In genomic region chr2:166417669-166418068, GRCh38 we compare ENCODE assay signal across 8 cellular contexts. TPM values are rescaled to one million over a fixed set of nuclear protein-coding genes. Genes with fewer than 3 reads are reported as not detected.
DNase-seq lines count a peak whose midpoint lies in the region; ATAC-seq, FAIRE-seq and TF ChIP-seq lines count a peak whose summit lies in the region.

No MANE protein-coding gene starts in this region.

- in situ Hi-C loops in SK-MEL-5 (cut with HindIII; ENCODE audit: low pct_unique_long_range_greater_than_20kb, low sequenced_read_pairs), result no loop called here

- peak; percentile 59 for ATAC-seq in HG03159 (IDR thresholded peaks at IDR 0.05; ENCODE audit: unreplicated experiment)
- no peak for ATAC-seq in GM19324 (IDR thresholded peaks at IDR 0.05; ENCODE audit: low FRiP score, unreplicated experiment)

- no peak for TF ChIP-seq POLR2A in GM12891 (IDR thresholded peaks at IDR 0.05; ENCODE audit: low read depth, low read length)

- DNase-seq in EH (ENCODE audit: low read depth) (peak; percentile 58), SK-MEL-5 (ENCODE audit: low read depth, low spot score) (peak; percentile 68), NCI-H1930 (lab: John Stamatoyannopoulos, UW) (no peak), GM12891 (ENCODE audit: insufficient read length, low spot score) (no peak)
- no peak for DNase-seq in stimulated activated CD4-positive, alpha-beta T cell treated with anti-CD3 and anti-CD28 coated beads, Interleukin-12 subunit alpha, Interleukin-12 subunit beta, amount 100 ng/mL, for 4 hours

- peak; percentile 43 for FAIRE-seq in islet of Langerhans (lab: Jason Lieb, UNC)
- no peak for FAIRE-seq in GM12891 (lab: Jason Lieb, UNC)

TF ChIP-seq in GM12891, 5 proteins besides CTCF, POLR2A, EP300 and RAD21:
- TF ChIP-seq PAX5 (IDR thresholded peaks at IDR 0.05; ENCODE audit: insufficient read depth, low read length, severe bottlenecking) (no peak), TAF1 (IDR thresholded peaks at IDR 0.05; ENCODE audit: low read depth, low read length) (no peak), POLR2AphosphoS5 (IDR thresholded peaks at IDR 0.05; ENCODE audit: low read depth, low read length) (no peak), POU2F2 (IDR thresholded peaks at IDR 0.05; ENCODE audit: low read depth, low read length) (no peak)

RNA-seq across cellular contexts. Expression of gene SCN9A, which starts 41.9 kb away (rescaled TPM):
- total RNA-seq in SK-MEL-5 (2014; rRNA removed; shearing (Covaris generic)), result 0.21 and 0.27 TPM in 2 replicates
- 0.64 and 0.67 TPM in 2 replicates for polyA plus RNA-seq in SK-MEL-5 (2015; cell fraction: cytosol; rRNA removed)
- 1.0 and 1.3 TPM in 2 replicates for polyA plus RNA-seq in SK-MEL-5 (2015; cell fraction: nucleus; rRNA removed)
- polyA plus RNA-seq in GM12891 (2012; ENCODE audit: low read depth, missing spikeins), result 0.03 TPM

Comparison
In these comparisons a context has a peak if more than half of its experiments do, and no peak if none do; other contexts are left out.
1. DNase-seq: peak in EH (single experiment) and SK-MEL-5 (single experiment); none in NCI-H1930 (0 of 2), stimulated activated CD4-positive, alpha-beta T cell treated with anti-CD3 and anti-CD28 coated beads, Interleukin-12 subunit alpha, Interleukin-12 subunit beta, amount 100 ng/mL, for 4 hours (single experiment) and GM12891 (single experiment).